ENCODE assay signal across 10 cellular contexts in the genomic region with DNA sequence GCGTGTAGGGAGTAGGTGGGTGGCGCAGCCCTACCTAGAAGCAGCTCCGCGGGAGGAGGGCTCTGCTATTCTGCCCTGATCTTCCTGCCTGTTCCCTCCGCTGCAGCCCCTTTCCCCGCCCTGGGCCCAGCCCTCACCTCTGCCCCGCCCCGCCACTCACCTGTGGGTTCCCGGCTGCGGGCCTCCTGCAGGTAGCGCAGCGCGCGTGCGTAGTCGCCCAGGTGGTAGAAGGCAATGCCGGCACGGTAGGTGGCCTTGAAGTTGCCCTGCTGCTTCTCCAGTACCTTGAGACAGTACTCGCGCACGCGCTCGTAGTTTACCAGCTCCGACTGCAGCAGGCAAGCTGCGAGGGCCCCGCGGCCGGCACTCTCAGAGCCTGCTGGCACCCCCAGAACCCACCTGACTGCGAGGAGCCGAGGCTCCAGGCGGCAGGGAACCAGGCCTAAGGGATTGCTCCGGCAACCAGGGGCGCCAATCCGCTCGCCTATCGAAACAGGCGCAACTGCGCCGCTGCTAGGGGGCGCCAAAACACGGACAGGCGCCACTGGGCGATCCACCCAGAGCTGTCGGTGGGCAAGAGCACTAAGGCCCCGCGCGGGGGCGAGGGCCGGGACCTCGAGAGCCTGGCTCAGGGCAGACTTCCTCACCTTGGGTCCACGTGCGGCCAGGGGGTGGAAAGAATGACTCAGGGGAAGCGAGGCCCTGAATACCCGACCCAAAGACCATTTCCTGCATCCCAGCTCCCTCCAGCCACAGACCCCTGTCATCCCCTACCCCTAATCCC. TPM values are rescaled to one million over a fixed set of nuclear protein-coding genes. Genes with fewer than 3 reads are reported as not detected.
A peak's percentile ranks its signal among the peaks of the same experiment; 100 is the strongest.
DNase-seq lines count a peak whose midpoint lies in the region; ATAC-seq and TF ChIP-seq lines count a peak whose summit lies in the region.
"Had no signal": no experiment of that assay in that cellular context is flagged by ENCODE, and none has a peak within 500 bp of the region (broad histone marks: within the 10 kb centered on the region; RNA-seq: fewer than 3 reads in every experiment).

No MANE protein-coding gene starts in this region.

- peaks cover 4% of the 10 kb centered on the region for H3K9me3 Mint-ChIP-seq in natural killer cell treated with Interleukin-12 subunit alpha and Interleukin-12 subunit beta and Interleukin-15 and Interleukin-18, amount 100 ng/mL, for 72 hours

- no peaks in the 10 kb centered on the region for H3K9me3 ChIP-seq in breast epithelium

- H3K36me3 ChIP-seq in breast epithelium: no peaks in the 10 kb centered on the region

- no peak for TF ChIP-seq POLR2A in breast epithelium (IDR thresholded peaks at IDR 0.05)

- ATAC-seq in natural killer cell treated with Interleukin-12 subunit alpha and Interleukin-12 subunit beta and Interleukin-15 and Interleukin-18, amount 100 ng/mL, for 72 hours: no peak
- ATAC-seq in GM21360 (IDR thresholded peaks at IDR 0.05; ENCODE audit: unreplicated experiment): no peak

- H3K27me3 ChIP-seq in breast epithelium: peaks cover 14 to 30% of the 10 kb centered on the region in 2 donors

- H3K36me3 Mint-ChIP-seq in natural killer cell treated with Interleukin-12 subunit alpha and Interleukin-12 subunit beta and Interleukin-15 and Interleukin-18, amount 100 ng/mL, for 72 hours: peaks cover 6% of the 10 kb centered on the region

- intact Hi-C loops in breast epithelium (cut with DNase I; ENCODE audit: low total_unique reads): no loop called here

- no peak for TF ChIP-seq CTCF in breast epithelium (IDR thresholded peaks at IDR 0.05)

- H3K27ac ChIP-seq in breast epithelium: no peak overlapping the region
- H3K27ac ChIP-seq: HL-60 had no signal

- peaks cover 16 to 17% of the 10 kb centered on the region in 2 donors for H3K4me1 Mint-ChIP-seq in natural killer cell treated with Interleukin-12 subunit alpha and Interleukin-12 subunit beta and Interleukin-15 and Interleukin-18, amount 100 ng/mL, for 72 hours (ENCODE audit: low read depth in 2 of 2)

- H3K4me1 ChIP-seq in breast epithelium: no peaks in the 10 kb centered on the region

- peak; percentile 48 for DNase-seq in Daoy (ENCODE audit: low read depth)
- peak; percentile 76 to 84 for DNase-seq in NCI-H187 (lab: John Stamatoyannopoulos, UW)
- no peak for DNase-seq in breast epithelium (ENCODE audit: low spot score in 2 of 2)
- DNase-seq in natural killer cell treated with Interleukin-12 subunit alpha and Interleukin-12 subunit beta and Interleukin-15 and Interleukin-18, amount 100 ng/mL, for 72 hours (ENCODE audit: low spot score): no peak
- DNase-seq in activated T-cell treated with anti-CD3 and anti-CD28 coated beads for 4 hours: no peak
- DNase-seq in HK-2 (ENCODE audit: unreplicated experiment): no peak
- DNase-seq in stimulated activated CD4-positive, alpha-beta T cell treated with anti-CD3 and anti-CD28 coated beads, Interleukin-2, amount 100 ng/mL, for 48 hours: no peak

- peak overlapping the region in 2 of 3 donors; percentile 7 to 49 for H3K4me3 ChIP-seq in breast epithelium

- H3K27me3 Mint-ChIP-seq in natural killer cell treated with Interleukin-12 subunit alpha and Interleukin-12 subunit beta and Interleukin-15 and Interleukin-18, amount 100 ng/mL, for 72 hours: peaks cover 26% of the 10 kb centered on the region in 2 donors

- no peak overlapping the region for H3K27ac Mint-ChIP-seq in natural killer cell treated with Interleukin-12 subunit alpha and Interleukin-12 subunit beta and Interleukin-15 and Interleukin-18, amount 100 ng/mL, for 72 hours

- peak overlapping the region; percentile 56 for H3K4me3 Mint-ChIP-seq in natural killer cell treated with Interleukin-12 subunit alpha and Interleukin-12 subunit beta and Interleukin-15 and Interleukin-18, amount 100 ng/mL, for 72 hours

RNA-seq across cellular contexts. Expression of gene TTC9B, which starts 1.0 kb away (rescaled TPM):
- not detected in 2 replicates for total RNA-seq in Daoy (2014; rRNA removed; shearing (Covaris generic))
- total RNA-seq in breast epithelium: under 1 TPM in 1 of 3 donors, not detected in 2; 0.29 TPM
- not detected for total RNA-seq in natural killer cell treated with Interleukin-12 subunit alpha and Interleukin-12 subunit beta and Interleukin-15 and Interleukin-18, amount 100 ng/mL, for 72 hours
- total RNA-seq: astrocyte had no signal

RNA-seq across cellular contexts. Expression of gene CCNP, which starts 9.3 kb away (rescaled TPM):
- 0.39 TPM in 1 of 2 replicates, not detected in the other for total RNA-seq in Daoy (2014; rRNA removed; shearing (Covaris generic))
- 1 to 10 TPM in 1 of 3 donors, under 1 TPM in 1, not detected in 1; 0.29 to 2.3 TPM for total RNA-seq in breast epithelium
- total RNA-seq in natural killer cell treated with Interleukin-12 subunit alpha and Interleukin-12 subunit beta and Interleukin-15 and Interleukin-18, amount 100 ng/mL, for 72 hours: under 1 TPM in 1 of 2 donors, not detected in 1; 0.98 TPM

RNA-seq across cellular contexts. Expression of gene MAP3K10, which starts 26.0 kb away (rescaled TPM):
- 10.0 and 10.9 TPM in 2 replicates for total RNA-seq in Daoy (2014; rRNA removed; shearing (Covaris generic))
- total RNA-seq in breast epithelium: 10 to 100 TPM in 2 of 3 donors, 1 to 10 TPM in 1; 6.1 to 13.5 (median 10.2) TPM
- 10 to 100 TPM; 13.2 to 28.4 TPM for total RNA-seq in natural killer cell treated with Interleukin-12 subunit alpha and Interleukin-12 subunit beta and Interleukin-15 and Interleukin-18, amount 100 ng/mL, for 72 hours

Comparison
In these comparisons a context has a peak if more than half of its experiments do, and no peak if none do; other contexts are left out.
1. DNase-seq: peak in Daoy (single experiment) and NCI-H187 (2 of 2); none in breast epithelium (0 of 2), natural killer cell treated with Interleukin-12 subunit alpha and Interleukin-12 subunit beta and Interleukin-15 and Interleukin-18, amount 100 ng/mL, for 72 hours (single experiment), activated T-cell treated with anti-CD3 and anti-CD28 coated beads for 4 hours (single experiment), HK-2 (single experiment) and stimulated activated CD4-positive, alpha-beta T cell treated with anti-CD3 and anti-CD28 coated beads, Interleukin-2, amount 100 ng/mL, for 48 hours (0 of 2).